Comparison of ENCODE assay signal across 1 cellular context in genomic region chr6:44078795-44079671, GRCh38.
TF ChIP-seq lines count a peak whose summit lies in the region.

No MANE protein-coding gene starts in this region.

TF ChIP-seq in HepG2, 621 proteins besides CTCF, POLR2A, EP300 and RAD21 (continued from another document and continues in another):
- TF ChIP-seq ZNF362 (CRISPR knock-in tag; IDR thresholded peaks at IDR 0.05; ENCODE audit: borderline replicate concordance), result no peak
- no peak for TF ChIP-seq ZNF652 (CRISPR knock-in tag; IDR thresholded peaks at IDR 0.05; ENCODE audit: borderline replicate concordance, low read depth)
- no peak for TF ChIP-seq NFIB (CRISPR knock-in tag; IDR thresholded peaks at IDR 0.05; ENCODE audit: borderline replicate concordance)
- TF ChIP-seq ELK4 (CRISPR knock-in tag; IDR thresholded peaks at IDR 0.05; ENCODE audit: borderline replicate concordance), result no peak
- no peak for TF ChIP-seq STAT5B (CRISPR knock-in tag; IDR thresholded peaks at IDR 0.05)
- TF ChIP-seq TAF15 (IDR thresholded peaks at IDR 0.05; ENCODE audit: low read depth, low read length, poor library complexity, severe bottlenecking), result no peak
- 0 out of 2 replicates have a peak, but pooled peaks have one; percentile 25 for TF ChIP-seq ZNF639 (CRISPR knock-in tag; conservative IDR thresholded peaks at IDR 0.05)
- no peak for TF ChIP-seq SKIL (CRISPR knock-in tag; IDR thresholded peaks at IDR 0.05; ENCODE audit: borderline replicate concordance)
- no peak for TF ChIP-seq ZZZ3 (CRISPR knock-in tag; IDR thresholded peaks at IDR 0.05; ENCODE audit: borderline replicate concordance)
- no peak; the same call in 1 of the 2 replicates for TF ChIP-seq GMEB1 (CRISPR knock-in tag; IDR thresholded peaks at IDR 0.05; ENCODE audit: borderline replicate concordance)
- no peak for TF ChIP-seq CERS6 (CRISPR knock-in tag; IDR thresholded peaks at IDR 0.05)
- TF ChIP-seq NR1H2 (CRISPR knock-in tag; IDR thresholded peaks at IDR 0.05; ENCODE audit: borderline replicate concordance, low read depth), result no peak
- 0 out of 2 replicates have a peak, but pooled peaks have one; percentile 64 for TF ChIP-seq ZNF331 (CRISPR knock-in tag; IDR thresholded peaks at IDR 0.05)
- no peak for TF ChIP-seq KDM6A (CRISPR knock-in tag; IDR thresholded peaks at IDR 0.05; ENCODE audit: low read depth)
- no peak for TF ChIP-seq NCOA2 (CRISPR knock-in tag; IDR thresholded peaks at IDR 0.05)
- TF ChIP-seq ARID2 (CRISPR knock-in tag; IDR thresholded peaks at IDR 0.05; ENCODE audit: borderline replicate concordance), result no peak
- TF ChIP-seq ZNF570 (CRISPR knock-in tag; IDR thresholded peaks at IDR 0.05; ENCODE audit: borderline replicate concordance), result no peak
- TF ChIP-seq HNRNPK (IDR thresholded peaks at IDR 0.05; ENCODE audit: low read depth, low read length, poor library complexity, severe bottlenecking), result no peak
- TF ChIP-seq KDM5B (CRISPR knock-in tag; IDR thresholded peaks at IDR 0.05; ENCODE audit: borderline replicate concordance), result 0 out of 2 replicates have a peak, but pooled peaks have one; percentile 17
- TF ChIP-seq MZF1 (CRISPR knock-in tag; IDR thresholded peaks at IDR 0.05; ENCODE audit: borderline replicate concordance), result no peak
- no peak for TF ChIP-seq ADNP (CRISPR knock-in tag; IDR thresholded peaks at IDR 0.05)
- TF ChIP-seq NR2F2 (IDR thresholded peaks at IDR 0.05; ENCODE audit: borderline replicate concordance, low read depth), result no peak
- no peak for TF ChIP-seq KLF13 (CRISPR knock-in tag; IDR thresholded peaks at IDR 0.05)
- TF ChIP-seq HMG20A (CRISPR knock-in tag; IDR thresholded peaks at IDR 0.05; ENCODE audit: borderline replicate concordance), result no peak
- no peak for TF ChIP-seq ZFP41 (CRISPR knock-in tag; IDR thresholded peaks at IDR 0.05; ENCODE audit: borderline replicate concordance)
- TF ChIP-seq BRF2 (CRISPR knock-in tag; IDR thresholded peaks at IDR 0.05), result no peak
- TF ChIP-seq ZFP82 (CRISPR knock-in tag; IDR thresholded peaks at IDR 0.05; ENCODE audit: borderline replicate concordance), result no peak
- TF ChIP-seq ZNF850 (CRISPR knock-in tag; conservative IDR thresholded peaks at IDR 0.05), result no peak
- peak; percentile 50; the same call in 1 of the 2 replicates for TF ChIP-seq ARID5B (CRISPR knock-in tag; IDR thresholded peaks at IDR 0.05)
- no peak for TF ChIP-seq ZNF552 (CRISPR knock-in tag; IDR thresholded peaks at IDR 0.05; ENCODE audit: borderline replicate concordance)
- no peak for TF ChIP-seq ZNF563 (CRISPR knock-in tag; IDR thresholded peaks at IDR 0.05)
- TF ChIP-seq ZNF30 (CRISPR knock-in tag; IDR thresholded peaks at IDR 0.05), result no peak
- no peak for TF ChIP-seq PHF20 (CRISPR knock-in tag; IDR thresholded peaks at IDR 0.05)
- TF ChIP-seq ZNF598 (CRISPR knock-in tag; IDR thresholded peaks at IDR 0.05; ENCODE audit: borderline replicate concordance), result peak; percentile 76; the same call in 1 of the 2 replicates
- 0 out of 2 replicates have a peak, but pooled peaks have one; percentile 60 for TF ChIP-seq ATAD3A (CRISPR knock-in tag; IDR thresholded peaks at IDR 0.05)
- no peak for TF ChIP-seq RARG (CRISPR knock-in tag; IDR thresholded peaks at IDR 0.05; ENCODE audit: low read depth)
- TF ChIP-seq REST (IDR thresholded peaks at IDR 0.05; ENCODE audit: borderline replicate concordance in 1 of 2, low read depth in 1 of 2, low read length in 2 of 2), result no peak
- no peak for TF ChIP-seq THAP9 (CRISPR knock-in tag; IDR thresholded peaks at IDR 0.05; ENCODE audit: borderline replicate concordance)
- TF ChIP-seq ATF7 (IDR thresholded peaks at IDR 0.05), result no peak
- no peak for TF ChIP-seq ATF7 (CRISPR knock-in tag; IDR thresholded peaks at IDR 0.05)
- TF ChIP-seq SP140L (CRISPR knock-in tag; IDR thresholded peaks at IDR 0.05; ENCODE audit: borderline replicate concordance), result no peak
- TF ChIP-seq AHR (CRISPR knock-in tag; IDR thresholded peaks at IDR 0.05), result no peak
